ENCODE assay signal across 13 cellular contexts in genomic region chr1:8652607-8653046, GRCh38.
DNase-seq lines count a peak whose midpoint lies in the region; ATAC-seq, FAIRE-seq and TF ChIP-seq lines count a peak whose summit lies in the region.
"Had no signal": no experiment of that assay in that cellular context is flagged by ENCODE, and none has a peak within 500 bp of the region (broad histone marks: within the 10 kb centered on the region; RNA-seq: fewer than 3 reads in every experiment).

No MANE protein-coding gene starts in this region.

- H3K4ac ChIP-seq in mesenchymal stem cell (ENCODE audit: low read depth in 1 of 2, low read length in 2 of 2) = no peak overlapping the region

- no peaks in the 10 kb centered on the region for H3K27me3 ChIP-seq in liver (ENCODE audit: control insufficient read depth in 4 of 4, insufficient read depth in 4 of 4, low read length in 3 of 4)
- no peaks in the 10 kb centered on the region for H3K27me3 ChIP-seq in HepG2 (ENCODE audit: control insufficient read depth in 1 of 2, insufficient read depth in 2 of 2, low read length in 2 of 2)
- no peaks in the 10 kb centered on the region for H3K27me3 ChIP-seq in mesenchymal stem cell (ENCODE audit: control insufficient read depth in 1 of 2, insufficient read depth in 1 of 2, low read length in 2 of 2)
- H3K27me3 ChIP-seq in uterus = no peaks in the 10 kb centered on the region
- H3K27me3 ChIP-seq: ovary, tibial artery had no signal

- H3K36me3 ChIP-seq in liver (ENCODE audit: control insufficient read depth in 4 of 4, insufficient read depth in 3 of 4, low read depth in 1 of 4, low read length in 3 of 4) (peaks cover 0 to 2% (median 1%) of the 10 kb centered on the region in 4 donors), HepG2 (replicated peaks in 1 of 2; ENCODE audit: control insufficient read depth in 1 of 2, insufficient read depth in 2 of 2, low read length in 2 of 2) (peaks cover 2 to 53% of the 10 kb centered on the region in 2 experiments), mesenchymal stem cell (ENCODE audit: control insufficient read depth in 1 of 2, insufficient read depth in 2 of 2, low read depth in 1 of 2, low read length in 2 of 2) (peaks cover 0 to 5% of the 10 kb centered on the region in 2 experiments), uterus (no peaks in the 10 kb centered on the region)
- H3K36me3 ChIP-seq: ovary had no signal

- H3K18ac ChIP-seq in mesenchymal stem cell (ENCODE audit: low read depth in 1 of 2, low read length in 2 of 2) = peak overlapping the region in 1 of 2 experiments; percentile 21

- TF ChIP-seq EP300 in HepG2 (IDR thresholded peaks at IDR 0.05; ENCODE audit: low read depth in 2 of 2, low read length in 2 of 2) (no peak), HepG2 (CRISPR knock-in tag; IDR thresholded peaks at IDR 0.05; ENCODE audit: borderline replicate concordance) (no peak)

- H3K4me3 ChIP-seq in liver (ENCODE audit: low read depth in 1 of 3, low read length in 3 of 3) (no peak overlapping the region), HepG2 (replicated peaks in 1 of 3; ENCODE audit: insufficient read depth in 1 of 3, low read depth in 2 of 3, low read length in 3 of 3) (no peak overlapping the region), mesenchymal stem cell (ENCODE audit: insufficient read depth in 1 of 2, low read depth in 1 of 2, low read length in 2 of 2) (no peak overlapping the region), uterus (no peak overlapping the region)
- H3K4me3 ChIP-seq: ovary, tibial artery had no signal

- no peak overlapping the region for H3K14ac ChIP-seq in mesenchymal stem cell (ENCODE audit: low read length in 2 of 2)

- 73% methylated on average over 6 of the region's 6 CpGs for WGBS in liver
- 83% methylated on average over 6 of the region's 6 CpGs for WGBS in HepG2 (ENCODE audit: low lambda C conversion rate)
- 67% methylated on average over 6 of the region's 6 CpGs for WGBS in mesenchymal stem cell

- peak overlapping the region; percentile 37 for H2BK5ac ChIP-seq in mesenchymal stem cell (ENCODE audit: low read depth, low read length, poor library complexity, severe bottlenecking)

- H3K27ac ChIP-seq in liver (ENCODE audit: low read depth in 1 of 2, low read length in 2 of 2) (peak overlapping the region in 1 of 2 donors; percentile 43), HepG2 (ENCODE audit: extremely low read length, insufficient read depth, low read length) (no peak overlapping the region), mesenchymal stem cell (ENCODE audit: low read length, poor library complexity, severe bottlenecking) (no peak overlapping the region), uterus (peak overlapping the region; percentile 39 to 53)

- no peak for TF ChIP-seq RAD21 in liver (IDR thresholded peaks at IDR 0.05)
- TF ChIP-seq RAD21 in HepG2 (CRISPR knock-in tag; IDR thresholded peaks at IDR 0.05) = no peak

- H3K9me3 ChIP-seq in liver (ENCODE audit: control insufficient read depth in 4 of 4, low read length in 3 of 4) = no peaks in the 10 kb centered on the region
- no peaks in the 10 kb centered on the region for H3K9me3 ChIP-seq in HepG2 (ENCODE audit: low read length)
- no peaks in the 10 kb centered on the region for H3K9me3 ChIP-seq in mesenchymal stem cell (ENCODE audit: control insufficient read depth, low read length)
- H3K9me3 ChIP-seq in uterus = no peaks in the 10 kb centered on the region
- H3K9me3 ChIP-seq: ovary, tibial artery had no signal

- no peaks in the 10 kb centered on the region for H3K9me3 Mint-ChIP-seq in activated naive CD8-positive, alpha-beta T cell treated with anti-CD3 and anti-CD28 coated beads, Interleukin-2, amount 50 U/mL, for 24 hours

- no TSS peak for BruUV-seq in HepG2 (replicated peaks; lab: Mats Ljungman, UMichigan)

- no peak overlapping the region for H2BK15ac ChIP-seq in mesenchymal stem cell (ENCODE audit: low read depth, poor library complexity, severe bottlenecking)

- no peak overlapping the region for H2BK120ac ChIP-seq in mesenchymal stem cell (ENCODE audit: low read depth, low read length)

- peaks cover 82% of the 10 kb centered on the region for H3K79me2 ChIP-seq in HepG2 (ENCODE audit: insufficient read depth, low read length)

- H3K79me1 ChIP-seq in mesenchymal stem cell (replicated peaks; ENCODE audit: low read length, poor library complexity, severe bottlenecking) = peaks cover 19% of the 10 kb centered on the region

- H3K27ac Mint-ChIP-seq in activated naive CD8-positive, alpha-beta T cell treated with anti-CD3 and anti-CD28 coated beads, Interleukin-2, amount 50 U/mL, for 24 hours = peak overlapping the region; percentile 72

- peaks cover 0 to 4% (median 1%) of the 10 kb centered on the region in 4 donors for H3K4me1 ChIP-seq in liver (ENCODE audit: control insufficient read depth in 4 of 4, insufficient read depth in 4 of 4, low read length in 3 of 4)
- H3K4me1 ChIP-seq in HepG2 (ENCODE audit: insufficient read depth, low read length) = peaks cover 38% of the 10 kb centered on the region
- peaks cover 9% of the 10 kb centered on the region for H3K4me1 ChIP-seq in mesenchymal stem cell (ENCODE audit: control insufficient read depth, insufficient read depth, low read depth, low read length)
- H3K4me1 ChIP-seq in uterus = peaks cover 0 to 11% of the 10 kb centered on the region in 2 donors

- H3K9ac ChIP-seq in liver (ENCODE audit: low read depth in 1 of 2, low read length in 2 of 2) (no peak overlapping the region), HepG2 (ENCODE audit: insufficient read depth, low read depth, low read length) (no peak overlapping the region), mesenchymal stem cell (ENCODE audit: low read length) (no peak overlapping the region)

- CTCF ChIA-PET in HepG2 (lab: Yijun Ruan, JAX; ENCODE audit: low intra/inter-chr PET ratio, low total read pairs) = no interaction called here

- TF ChIP-seq POLR2A in HepG2 (IDR thresholded peaks at IDR 0.05; ENCODE audit: insufficient read depth in 1 of 2, low read depth in 2 of 2, low read length in 2 of 2) (no peak), uterus (IDR thresholded peaks at IDR 0.05) (no peak)

- peaks cover 51% of the 10 kb centered on the region for H3K4me1 Mint-ChIP-seq in activated naive CD8-positive, alpha-beta T cell treated with anti-CD3 and anti-CD28 coated beads, Interleukin-2, amount 50 U/mL, for 24 hours

- H3K4me3 Mint-ChIP-seq in activated naive CD8-positive, alpha-beta T cell treated with anti-CD3 and anti-CD28 coated beads, Interleukin-2, amount 50 U/mL, for 24 hours = peak overlapping the region; percentile 22

- no peak for FAIRE-seq in HepG2 (lab: Jason Lieb, UNC)
- FAIRE-seq: HTR-8/SVneo had no signal

- intact Hi-C loops in HepG2 (cut with micrococcal nuclease; ENCODE audit: unreplicated experiment) (no loop called here), uterus (cut with DNase I; ENCODE audit: low total_unique reads) (no loop called here)

- H4K91ac ChIP-seq in mesenchymal stem cell (ENCODE audit: low read length) = no peak overlapping the region

- H2AK5ac ChIP-seq in mesenchymal stem cell (ENCODE audit: low read length, severe bottlenecking) = peak overlapping the region; percentile 59

- TF ChIP-seq CTCF in liver (IDR thresholded peaks at IDR 0.05; ENCODE audit: low read depth, low read length, missing input control) (no peak), HepG2 (CRISPR knock-in tag; IDR thresholded peaks at IDR 0.05) (no peak), uterus (IDR thresholded peaks at IDR 0.05) (no peak)

- no peak overlapping the region for H4K8ac ChIP-seq in mesenchymal stem cell (ENCODE audit: low read length)

- ATAC-seq in HepG2 = no peak
- ATAC-seq in activated naive CD8-positive, alpha-beta T cell treated with anti-CD3 and anti-CD28 coated beads, Interleukin-2, amount 50 U/mL, for 24 hours = peak; percentile 69

- no peaks in the 10 kb centered on the region for H3K27me3 Mint-ChIP-seq in activated naive CD8-positive, alpha-beta T cell treated with anti-CD3 and anti-CD28 coated beads, Interleukin-2, amount 50 U/mL, for 24 hours

- peak overlapping the region in 1 of 2 experiments; percentile 9 for H3K23ac ChIP-seq in mesenchymal stem cell (ENCODE audit: low read length in 2 of 2)

- peaks cover 26% of the 10 kb centered on the region for H3K36me3 Mint-ChIP-seq in activated naive CD8-positive, alpha-beta T cell treated with anti-CD3 and anti-CD28 coated beads, Interleukin-2, amount 50 U/mL, for 24 hours (ENCODE audit: low read depth)

- in situ Hi-C loops in HepG2 (cut with HindIII; ENCODE audit: extremely low pct_ligation_motif_present, low pct_unique_long_range_greater_than_20kb) = no loop called here

- no peak overlapping the region for H3K4me2 ChIP-seq in HepG2 (ENCODE audit: low read depth, low read length)
- H3K4me2 ChIP-seq in mesenchymal stem cell (ENCODE audit: low read length, poor library complexity, severe bottlenecking) = no peak overlapping the region

- H4K20me1 ChIP-seq in HepG2 (ENCODE audit: insufficient read depth, low read length) = peaks cover 53% of the 10 kb centered on the region

- H2AFZ ChIP-seq in HepG2 (ENCODE audit: low read length) = no peak overlapping the region
- H2AFZ ChIP-seq in mesenchymal stem cell (ENCODE audit: low read depth, low read length) = no peak overlapping the region

- POLR2A ChIA-PET in HepG2 (lab: Yijun Ruan, JAX) = no interaction called here

- H2BK12ac ChIP-seq in mesenchymal stem cell (ENCODE audit: low read length in 2 of 2) = no peak overlapping the region

- DNase-seq in HepG2 (ENCODE audit: low spot score) (no peak), mesenchymal stem cell (peak; percentile 37), uterus (no peak), ecto neural progenitor cell (ENCODE audit: low spot score) (no peak), glomerular visceral epithelial cell (ENCODE audit: extremely low spot score) (no peak)
- no peak for DNase-seq in activated naive CD8-positive, alpha-beta T cell treated with anti-CD3 and anti-CD28 coated beads, Interleukin-2, amount 50 U/mL, for 24 hours
- DNase-seq in activated effector memory CD4-positive, alpha-beta T cell treated with Interleukin-2 at 50 U/mL for 16 hours = no peak
- DNase-seq: kidney glomerular epithelial cell, NCI-H146, tibial artery had no signal

TF ChIP-seq in liver, 16 proteins besides CTCF, POLR2A, EP300 and RAD21:
- TF ChIP-seq MAX (IDR thresholded peaks at IDR 0.05) (no peak), SP1 (IDR thresholded peaks at IDR 0.05) (no peak), NR2F2 (IDR thresholded peaks at IDR 0.05) (peak; percentile 70)

TF ChIP-seq in HepG2, 621 proteins besides CTCF, POLR2A, EP300 and RAD21 (continues in another document):
- TF ChIP-seq TSC22D2 (CRISPR knock-in tag; IDR thresholded peaks at IDR 0.05; ENCODE audit: borderline replicate concordance) (no peak), FOXO4 (CRISPR knock-in tag; conservative IDR thresholded peaks at IDR 0.05) (no peak)

Comparison
In these comparisons a context has a peak if more than half of its experiments do, and no peak if none do; other contexts are left out.
1. H3K27ac ChIP-seq: peak in uterus (2 of 2); none in HepG2 (single experiment) and mesenchymal stem cell (single experiment).